In the genomic region with DNA sequence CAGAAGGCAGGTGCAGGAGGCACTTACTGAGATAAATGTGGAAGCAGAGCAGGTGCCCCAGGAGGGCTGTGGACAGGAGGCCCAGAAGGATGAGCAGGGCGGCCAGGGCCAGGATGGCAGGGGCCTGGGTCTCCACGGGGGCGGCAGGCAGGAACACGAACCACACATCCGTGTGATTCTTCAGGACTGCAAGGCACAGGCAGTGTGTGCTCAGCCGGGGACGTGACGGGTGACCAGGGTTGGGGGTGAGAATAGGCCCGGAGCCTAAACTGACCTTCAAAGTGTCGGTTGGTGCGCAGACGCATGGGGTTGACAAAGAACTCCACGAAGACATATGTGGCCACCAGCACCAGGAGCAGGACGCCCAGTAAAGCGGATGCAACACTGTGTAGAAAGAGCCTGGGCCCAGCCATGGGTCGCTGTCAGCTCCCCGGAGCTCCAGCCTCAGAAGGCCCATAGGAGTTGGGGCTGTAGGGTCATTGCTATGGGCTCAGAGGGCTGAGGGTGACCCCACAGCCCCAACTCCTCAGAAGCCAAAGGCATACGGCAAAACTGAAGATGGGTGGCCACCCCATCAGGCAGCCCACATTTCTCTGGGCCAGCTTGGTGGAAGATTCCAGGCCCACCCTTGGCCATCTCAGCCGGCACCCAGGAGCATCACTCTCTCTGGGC, we compare ENCODE assay signal across 1 cellular context.
TF ChIP-seq lines count a peak whose summit lies in the region.

No MANE protein-coding gene starts in this region.

TF ChIP-seq in H1, 55 proteins besides CTCF, POLR2A, EP300 and RAD21:
- no peak for TF ChIP-seq TAF7 (optimal IDR thresholded peaks at IDR 0.05; ENCODE audit: borderline replicate concordance, low read depth, low read length)
- TF ChIP-seq JUND (IDR thresholded peaks at IDR 0.05; ENCODE audit: low read length): no peak
- no peak for TF ChIP-seq TEAD4 (IDR thresholded peaks at IDR 0.05; ENCODE audit: low read depth, low read length)
